ENCODE assay signal across 1 cellular context in genomic region chr3:129231331-129232119, GRCh38.
TF ChIP-seq lines count a peak whose summit lies in the region.

No MANE protein-coding gene starts in this region.

TF ChIP-seq in K562, 482 proteins besides CTCF, POLR2A, EP300 and RAD21 (continued from another document):
- no peak for TF ChIP-seq PHF21A (IDR thresholded peaks at IDR 0.05; ENCODE audit: borderline replicate concordance, low read depth)
- no peak for TF ChIP-seq ZBTB2 (IDR thresholded peaks at IDR 0.05)
